ENCODE assay signal across 30 cellular contexts in the genomic region with DNA sequence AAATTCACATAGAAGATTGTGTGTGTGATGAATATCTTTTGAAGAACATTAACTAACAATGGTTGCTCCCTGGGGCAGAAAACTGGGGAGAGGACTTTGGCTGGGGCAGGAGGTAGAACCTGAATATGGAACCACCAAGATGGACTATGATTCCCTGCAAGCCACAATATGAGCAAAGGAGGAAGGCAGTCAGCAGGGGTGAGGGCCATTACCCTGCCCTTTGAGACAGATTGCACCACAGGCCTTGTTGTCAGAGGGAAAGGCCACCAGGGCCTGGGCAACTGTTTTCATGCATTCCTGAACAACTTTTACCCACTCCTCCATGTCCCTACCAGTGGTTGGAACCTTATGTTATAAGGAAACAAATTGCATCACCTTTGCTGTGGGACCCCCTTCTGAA.
"Had no signal": no experiment of that assay in that cellular context is flagged by ENCODE, and none has a peak within 500 bp of the region (broad histone marks: within the 10 kb centered on the region; RNA-seq: fewer than 3 reads in every experiment).

No MANE protein-coding gene starts in this region.

- H3K27me3 ChIP-seq: neural progenitor cell, ovary, suprapubic skin, testis, tibial artery, transverse colon, upper lobe of right lung, uterus had no signal

- ATAC-seq: naive thymus-derived CD4-positive, alpha-beta T cell; natural killer cell; psoas muscle; right cardiac atrium; sciatic nerve; stimulated activated naive CD8-positive, alpha-beta T cell treated with anti-CD3 and anti-CD28 coated beads, Interleukin-15, amount 100 ng/mL, for 72 hours; stimulated activated naive CD8-positive, alpha-beta T cell treated with anti-CD3 and anti-CD28 coated beads, Interleukin-15, Interleukin-2, amounts not matched to agents 100 U/mL and 50 U/mL, for 24 hours; upper lobe of right lung had no signal

- H3K9me3 Mint-ChIP-seq: nephron had no signal

- DNase-seq: naive thymus-derived CD4-positive, alpha-beta T cell; natural killer cell; occipital lobe; ovary; posterior cingulate gyrus; psoas muscle; stimulated activated CD4-positive, alpha-beta T cell treated with anti-CD3 and anti-CD28 coated beads, Interleukin-12 subunit alpha, Interleukin-12 subunit beta, amount 100 ng/mL, for 4 hours; stimulated activated CD4-positive, alpha-beta T cell treated with anti-CD3 and anti-CD28 coated beads, Interleukin-1b, Interleukin-23, amount 100 ng/mL, for 48 hours; stimulated activated CD4-positive, alpha-beta T cell treated with anti-CD3 and anti-CD28 coated beads, Interleukin-4, amount 100 ng/mL, for 1 hour; stimulated activated CD4-positive, alpha-beta T cell treated with anti-CD3 and anti-CD28 coated beads, Interleukin-4, amount 100 ng/mL, for 4 hours; stimulated activated CD8-positive, alpha-beta memory T cell treated with anti-CD3 and anti-CD28 coated beads, Interleukin-4, amount 100 ng/mL, for 48 hours; stimulated activated naive CD4-positive, alpha-beta T cell; stimulated activated naive CD8-positive, alpha-beta T cell treated with anti-CD3 and anti-CD28 coated beads, Interleukin-15, amount 100 ng/mL, for 72 hours; stimulated activated naive CD8-positive, alpha-beta T cell treated with anti-CD3 and anti-CD28 coated beads, Interleukin-15, Interleukin-2, amounts not matched to agents 100 U/mL and 50 U/mL, for 24 hours; substantia nigra; testis; tibial artery; transverse colon; upper lobe of right lung; uterus had no signal

- H3K36me3 Mint-ChIP-seq: naive thymus-derived CD4-positive, alpha-beta T cell; natural killer cell; neural progenitor cell; stimulated activated memory B cell treated with anti-CD40 and anti-IgM and Interleukin-4, amounts not matched to agents 10 μg/mL and 1 μg/mL and 100 μg/mL, for 72 hours; type B pancreatic cell had no signal

- H3K27ac Mint-ChIP-seq: naive thymus-derived CD4-positive, alpha-beta T cell; natural killer cell; nephron; neural progenitor cell; progenitor cell of endocrine pancreas; stimulated activated memory B cell treated with anti-CD40 and anti-IgM and Interleukin-4, amounts not matched to agents 10 μg/mL and 1 μg/mL and 100 μg/mL, for 72 hours; stimulated activated naive CD8-positive, alpha-beta T cell treated with anti-CD3 and anti-CD28 coated beads, Interleukin-15, amount 100 ng/mL, for 72 hours; type B pancreatic cell had no signal

- H3K4me1 ChIP-seq: neural progenitor cell, parathyroid adenoma, psoas muscle, suprapubic skin, testis, tibial artery, transverse colon, upper lobe of right lung, uterus had no signal

- H3K4me3 ChIP-seq: neural progenitor cell, ovary, psoas muscle, skin epidermis, suprapubic skin, testis, tibial artery, transverse colon, upper lobe of right lung, uterus had no signal

- H3K27me3 Mint-ChIP-seq: naive thymus-derived CD4-positive, alpha-beta T cell; progenitor cell of endocrine pancreas; stimulated activated memory B cell treated with anti-CD40 and anti-IgM and Interleukin-4, amounts not matched to agents 10 μg/mL and 1 μg/mL and 100 μg/mL, for 72 hours; stimulated activated naive CD8-positive, alpha-beta T cell treated with anti-CD3 and anti-CD28 coated beads, Interleukin-15, amount 100 ng/mL, for 72 hours; type B pancreatic cell had no signal

- H3K27ac ChIP-seq: neural progenitor cell, ovary, parathyroid adenoma, psoas muscle, skin epidermis, suprapubic skin, testis, tibial artery, transverse colon, upper lobe of right lung, uterus had no signal

- H3K9ac ChIP-seq: neural progenitor cell, parathyroid adenoma had no signal

- H3K36me3 ChIP-seq: neural progenitor cell, ovary, suprapubic skin, tibial artery, transverse colon, upper lobe of right lung, uterus had no signal

- H3K4me1 Mint-ChIP-seq: naive thymus-derived CD4-positive, alpha-beta T cell; natural killer cell; nephron; neural progenitor cell; stimulated activated memory B cell treated with anti-CD40 and anti-IgM and Interleukin-4, amounts not matched to agents 10 μg/mL and 1 μg/mL and 100 μg/mL, for 72 hours; stimulated activated naive CD8-positive, alpha-beta T cell treated with anti-CD3 and anti-CD28 coated beads, Interleukin-15, amount 100 ng/mL, for 72 hours had no signal

- H3K4me3 Mint-ChIP-seq: naive thymus-derived CD4-positive, alpha-beta T cell; natural killer cell; nephron; neural progenitor cell; stimulated activated memory B cell treated with anti-CD40 and anti-IgM and Interleukin-4, amounts not matched to agents 10 μg/mL and 1 μg/mL and 100 μg/mL, for 72 hours; stimulated activated naive CD8-positive, alpha-beta T cell treated with anti-CD3 and anti-CD28 coated beads, Interleukin-15, amount 100 ng/mL, for 72 hours; type B pancreatic cell had no signal

- H3K9me3 ChIP-seq: ovary, psoas muscle, suprapubic skin, testis, tibial artery, transverse colon, upper lobe of right lung, uterus had no signal
